Comparison of ENCODE assay signal across 12 cellular contexts in genomic region chr5:59035681-59036080, GRCh38.
A peak's percentile ranks its signal among the peaks of the same experiment; 100 is the strongest.
DNase-seq lines count a peak whose midpoint lies in the region; ATAC-seq, FAIRE-seq and TF ChIP-seq lines count a peak whose summit lies in the region.
"Had no signal": no experiment of that assay in that cellular context is flagged by ENCODE, and none has a peak within 500 bp of the region (broad histone marks: within the 10 kb centered on the region; RNA-seq: fewer than 3 reads in every experiment).

No MANE protein-coding gene starts in this region.

- H3K9me3 Mint-ChIP-seq in activated CD4-positive, alpha-beta memory T cell treated with anti-CD3 and anti-CD28 coated beads, Interleukin-2, amount 10 ng/mL, durations not matched to agents 7 days and 5 days, result no peaks in the 10 kb centered on the region

- H2AFZ ChIP-seq in HepG2 (ENCODE audit: low read length), result no peak overlapping the region

- no TSS peak for BruUV-seq in HepG2 (replicated peaks; lab: Mats Ljungman, UMichigan)

- CTCF ChIA-PET in HepG2 (lab: Yijun Ruan, JAX; ENCODE audit: low intra/inter-chr PET ratio, low total read pairs), result no interaction called here
- CTCF ChIA-PET in activated CD4-positive, alpha-beta memory T cell treated with anti-CD3 and anti-CD28 coated beads, Interleukin-2, amount 10 ng/mL, durations not matched to agents 7 days and 5 days (lab: Charles Lee), result interaction anchor here (0.6 to 6.8 kb wide), 18 partner anchors 8 to 152 kb away, joined by 3 to 109 read pairs (median 4); no protein-coding TSS in a partner anchor

- peaks cover 45% of the 10 kb centered on the region for H3K4me1 Mint-ChIP-seq in activated CD4-positive, alpha-beta memory T cell treated with anti-CD3 and anti-CD28 coated beads, Interleukin-2, amount 10 ng/mL, durations not matched to agents 7 days and 5 days

- H4K20me1 ChIP-seq in HepG2 (ENCODE audit: insufficient read depth, low read length), result no peaks in the 10 kb centered on the region; the same call in 1 of the 2 replicates

- H3K4me3 ChIP-seq in HepG2 (replicated peaks in 1 of 3; ENCODE audit: insufficient read depth in 1 of 3, low read depth in 2 of 3, low read length in 3 of 3) (no peak overlapping the region; a peak in 1 of 6 replicates), right lobe of liver (no peak overlapping the region), left lung (peak overlapping the region; percentile 3 to 72), vagina (no peak overlapping the region)
- H3K4me3 ChIP-seq: suprapubic skin had no signal

- peaks cover 3% of the 10 kb centered on the region for H3K79me2 ChIP-seq in HepG2 (ENCODE audit: insufficient read depth, low read length)

- no peaks in the 10 kb centered on the region for H3K9me3 ChIP-seq in HepG2 (ENCODE audit: low read length)
- H3K9me3 ChIP-seq in right lobe of liver, result no peaks in the 10 kb centered on the region
- no peaks in the 10 kb centered on the region for H3K9me3 ChIP-seq in left lung
- no peaks in the 10 kb centered on the region for H3K9me3 ChIP-seq in vagina
- H3K9me3 ChIP-seq: suprapubic skin had no signal

- TF ChIP-seq EP300 in HepG2 (IDR thresholded peaks at IDR 0.05; ENCODE audit: low read depth in 2 of 2, low read length in 2 of 2), result no peak
- TF ChIP-seq EP300 in HepG2 (CRISPR knock-in tag; IDR thresholded peaks at IDR 0.05; ENCODE audit: borderline replicate concordance), result no peak

- peaks cover 0 to 13% of the 10 kb centered on the region in 2 experiments; a peak in 1 of 5 replicates for H3K27me3 ChIP-seq in HepG2 (ENCODE audit: control insufficient read depth in 1 of 2, insufficient read depth in 2 of 2, low read length in 2 of 2)
- H3K27me3 ChIP-seq in right lobe of liver, result no peaks in the 10 kb centered on the region
- no peaks in the 10 kb centered on the region for H3K27me3 ChIP-seq in left lung
- no peaks in the 10 kb centered on the region for H3K27me3 ChIP-seq in vagina
- H3K27me3 ChIP-seq: suprapubic skin had no signal

- POLR2A ChIA-PET in HepG2 (lab: Yijun Ruan, JAX), result no interaction called here
- POLR2A ChIA-PET in activated CD4-positive, alpha-beta memory T cell treated with anti-CD3 and anti-CD28 coated beads, Interleukin-2, amount 10 ng/mL, durations not matched to agents 7 days and 5 days (lab: Charles Lee), result interaction anchor here (0.7 to 4.0 kb wide), 11 partner anchors 8 to 149 kb away, joined by 3 to 124 read pairs (median 8); no protein-coding TSS in a partner anchor

- in situ Hi-C loops in HepG2 (cut with HindIII; ENCODE audit: extremely low pct_ligation_motif_present, low pct_unique_long_range_greater_than_20kb), result loop anchor here (10.0 kb wide), 1 partner anchor 129 kb away; no protein-coding TSS in a partner anchor

- ATAC-seq in HepG2 (no peak), right lobe of liver (no peak), left lung (no peak), HG03565 (IDR thresholded peaks at IDR 0.05; ENCODE audit: unreplicated experiment) (no peak)

- peaks cover 40% of the 10 kb centered on the region for H3K4me1 ChIP-seq in HepG2 (ENCODE audit: insufficient read depth, low read length)
- peaks cover 0 to 11% (median 0%) of the 10 kb centered on the region in 4 donors for H3K4me1 ChIP-seq in right lobe of liver
- H3K4me1 ChIP-seq in left lung, result peaks cover 10 to 56% of the 10 kb centered on the region in 2 donors
- H3K4me1 ChIP-seq in vagina, result peaks cover 53% of the 10 kb centered on the region

- intact Hi-C loops in HepG2 (cut with micrococcal nuclease; ENCODE audit: unreplicated experiment) (no loop called here), right lobe of liver (cut with DNase I) (no loop called here), left lung (cut with DNase I) (no loop called here), vagina (cut with DNase I) (no loop called here)

- no peak overlapping the region for H3K9ac ChIP-seq in HepG2 (ENCODE audit: insufficient read depth, low read depth, low read length)

- TF ChIP-seq POLR2A in HepG2 (IDR thresholded peaks at IDR 0.05; ENCODE audit: insufficient read depth in 1 of 2, low read depth in 2 of 2, low read length in 2 of 2) (no peak), right lobe of liver (IDR thresholded peaks at IDR 0.05) (no peak), vagina (IDR thresholded peaks at IDR 0.05) (no peak)

- peak overlapping the region; percentile 97 for H3K27ac Mint-ChIP-seq in activated CD4-positive, alpha-beta memory T cell treated with anti-CD3 and anti-CD28 coated beads, Interleukin-2, amount 10 ng/mL, durations not matched to agents 7 days and 5 days

- peak overlapping the region; percentile 84 for H3K4me3 Mint-ChIP-seq in activated CD4-positive, alpha-beta memory T cell treated with anti-CD3 and anti-CD28 coated beads, Interleukin-2, amount 10 ng/mL, durations not matched to agents 7 days and 5 days

- H3K36me3 Mint-ChIP-seq in activated CD4-positive, alpha-beta memory T cell treated with anti-CD3 and anti-CD28 coated beads, Interleukin-2, amount 10 ng/mL, durations not matched to agents 7 days and 5 days (ENCODE audit: low read depth), result peaks cover 71% of the 10 kb centered on the region

- no peak for TF ChIP-seq CTCF in HepG2 (CRISPR knock-in tag; IDR thresholded peaks at IDR 0.05)
- no peak for TF ChIP-seq CTCF in right lobe of liver (IDR thresholded peaks at IDR 0.05)
- no peak for TF ChIP-seq CTCF in left lung (IDR thresholded peaks at IDR 0.05)
- TF ChIP-seq CTCF in vagina (IDR thresholded peaks at IDR 0.05), result no peak

- H3K36me3 ChIP-seq in HepG2 (replicated peaks in 1 of 2; ENCODE audit: control insufficient read depth in 1 of 2, insufficient read depth in 2 of 2, low read length in 2 of 2) (no peaks in the 10 kb centered on the region), right lobe of liver (no peaks in the 10 kb centered on the region), left lung (no peaks in the 10 kb centered on the region), vagina (no peaks in the 10 kb centered on the region)
- H3K36me3 ChIP-seq: suprapubic skin, WERI-Rb-1 had no signal

- no peak for FAIRE-seq in HepG2 (lab: Jason Lieb, UNC)
- FAIRE-seq: GM18507 had no signal

- H3K27ac ChIP-seq in HepG2 (ENCODE audit: extremely low read length, insufficient read depth, low read length) (no peak overlapping the region), right lobe of liver (no peak overlapping the region), left lung (peak overlapping the region; percentile 92 to 93), vagina (peak overlapping the region; percentile 30)
- H3K27ac ChIP-seq: suprapubic skin, WERI-Rb-1 had no signal

- H3K27me3 Mint-ChIP-seq in activated CD4-positive, alpha-beta memory T cell treated with anti-CD3 and anti-CD28 coated beads, Interleukin-2, amount 10 ng/mL, durations not matched to agents 7 days and 5 days, result no peaks in the 10 kb centered on the region

- 0 out of 2 replicates have a peak overlapping the region, but pooled peaks have one; percentile 25 for H3K4me2 ChIP-seq in HepG2 (ENCODE audit: low read depth, low read length)

- DNase-seq in HepG2 (ENCODE audit: low spot score), result no peak
- DNase-seq in right lobe of liver, result no peak
- DNase-seq in activated CD4-positive, alpha-beta memory T cell treated with anti-CD3 and anti-CD28 coated beads, Interleukin-2, amount 10 ng/mL, durations not matched to agents 7 days and 5 days, result no peak
- DNase-seq in left lung, result no peak
- no peak for DNase-seq in vagina (ENCODE audit: extremely low spot score in 2 of 2)
- no peak for DNase-seq in cerebellar cortex (ENCODE audit: low spot score)
- DNase-seq in MV-4-11 (lab: John Stamatoyannopoulos, UW), result no peak
- DNase-seq: COR-L47, WERI-Rb-1 had no signal

- no peak for TF ChIP-seq RAD21 in HepG2 (CRISPR knock-in tag; IDR thresholded peaks at IDR 0.05)

TF ChIP-seq in HepG2, 621 proteins besides CTCF, POLR2A, EP300 and RAD21 (continues in another document):
- TF ChIP-seq ZNF672 (CRISPR knock-in tag; IDR thresholded peaks at IDR 0.05) (no peak), ZNF607 (CRISPR knock-in tag; IDR thresholded peaks at IDR 0.05; ENCODE audit: borderline replicate concordance) (no peak), ZNF775 (CRISPR knock-in tag; IDR thresholded peaks at IDR 0.05; ENCODE audit: borderline replicate concordance) (no peak), ZNF761 (CRISPR knock-in tag; conservative IDR thresholded peaks at IDR 0.05) (no peak), SMAD3 (CRISPR knock-in tag; IDR thresholded peaks at IDR 0.05) (no peak), MXI1 (IDR thresholded peaks at IDR 0.05; ENCODE audit: borderline replicate concordance, low read depth, low read length) (no peak), ZNF644 (CRISPR knock-in tag; IDR thresholded peaks at IDR 0.05; ENCODE audit: low read depth) (no peak), ZBTB7B (CRISPR knock-in tag; IDR thresholded peaks at IDR 0.05) (no peak), FOXA1 (IDR thresholded peaks at IDR 0.05) (no peak), FOXA1 (CRISPR knock-in tag; IDR thresholded peaks at IDR 0.05) (no peak), ZNF710 (CRISPR knock-in tag; IDR thresholded peaks at IDR 0.05; ENCODE audit: borderline replicate concordance) (no peak)

Comparison
In these comparisons a context has a peak if more than half of its experiments do, and no peak if none do; other contexts are left out.
1. H3K27ac ChIP-seq: peak in left lung (2 of 2) and vagina (single experiment); none in HepG2 (single experiment) and right lobe of liver (0 of 3).
2. H3K4me3 ChIP-seq: peak in left lung (2 of 2); none in HepG2 (0 of 3), right lobe of liver (0 of 3) and vagina (0 of 2).